In genomic region chr9:137445275-137445807, GRCh38 we compare ENCODE assay signal across 8 cellular contexts. TPM values are rescaled to one million over a fixed set of nuclear protein-coding genes. Genes with fewer than 3 reads are reported as not detected.
A peak's percentile ranks its signal among the peaks of the same experiment; 100 is the strongest.
DNase-seq lines count a peak whose midpoint lies in the region; ATAC-seq and TF ChIP-seq lines count a peak whose summit lies in the region.

No MANE protein-coding gene starts in this region.

- no peaks in the 10 kb centered on the region for H3K9me3 ChIP-seq in mammary epithelial cell (replicated peaks; ENCODE audit: insufficient read depth, low read length)

- no peaks in the 10 kb centered on the region for H3K79me2 ChIP-seq in mammary epithelial cell (ENCODE audit: insufficient read depth, low read length)

- in situ Hi-C loops in mammary epithelial cell (cut with MboI; ENCODE audit: low sequenced_read_pairs in 2 of 2) = loop anchor here in 1 of 2 donors (10.0 kb wide), 1 partner anchor 151 kb away; no protein-coding TSS in a partner anchor

- ATAC-seq in GM18498 (IDR thresholded peaks at IDR 0.05; ENCODE audit: unreplicated experiment) = no peak

- no peak overlapping the region for H3K4me3 ChIP-seq in WI38 (ENCODE audit: low read depth, low read length)
- H3K4me3 ChIP-seq in mammary epithelial cell (replicated peaks in 1 of 3; ENCODE audit: insufficient read depth in 1 of 3, low read depth in 2 of 3, low read length in 3 of 3) = no peak overlapping the region

- no peak overlapping the region for H3K27ac ChIP-seq in mammary epithelial cell (ENCODE audit: insufficient read depth, low read depth, low read length)

- BruUV-seq in mammary epithelial cell (replicated peaks; lab: Mats Ljungman, UMichigan) = no TSS peak

- peak; percentile 83 for DNase-seq in COLO668 (lab: John Stamatoyannopoulos, UW; ENCODE audit: unreplicated experiment)
- peak; percentile 52 for DNase-seq in H4 (ENCODE audit: low spot score)
- peak; percentile 21 for DNase-seq in NCI-H2029 treated with DMSO at 0.1 percent for 48 hours (lab: John Stamatoyannopoulos, UW)
- peak; percentile 81 for DNase-seq in mammary epithelial cell
- peak; percentile 57 for DNase-seq in kidney glomerular epithelial cell (lab: John Stamatoyannopoulos, UW)
- peak; percentile 85 for DNase-seq in stimulated activated CD4-positive, alpha-beta T cell treated with anti-CD3 and anti-CD28 coated beads, Interleukin-2, amount 100 ng/mL, for 48 hours

- WGBS in mammary epithelial cell (ENCODE audit: low coverage, missing lambda C conversion rate) = 20% methylated on average over 4 of the region's 14 CpGs

- H3K9ac ChIP-seq in mammary epithelial cell (ENCODE audit: insufficient read depth, low read length) = no peak overlapping the region

- H4K20me1 ChIP-seq in mammary epithelial cell (ENCODE audit: insufficient read depth, low read length) = no peaks in the 10 kb centered on the region

- dilution Hi-C loops in mammary epithelial cell (cut with HindIII; ENCODE audit: low sequenced_read_pairs) = no loop called here

- no peaks in the 10 kb centered on the region for H3K27me3 ChIP-seq in mammary epithelial cell (ENCODE audit: insufficient read depth, low read length)

- TF ChIP-seq CTCF in WI38 (IDR thresholded peaks at IDR 0.05; ENCODE audit: low read depth, low read length) (peak; percentile 84), mammary epithelial cell (conservative IDR thresholded peaks at IDR 0.05 in 1 of 2, IDR thresholded peaks at IDR 0.05 in 1 of 2; ENCODE audit: extremely low read depth in 1 of 2, insufficient read depth in 1 of 2, low read depth in 1 of 2, low read length in 2 of 2) (peak; percentile 81 to 83)

- H3K4me1 ChIP-seq in mammary epithelial cell (ENCODE audit: insufficient read depth, low read length) = peaks cover 17% of the 10 kb centered on the region

- CTCF ChIA-PET in mammary epithelial cell (lab: Charles Lee; ENCODE audit: low non-redundant PET) = interaction anchor here (0.6 kb wide), 1 partner anchor 23 kb away, joined by 3 read pairs; the partner anchor contains the start of gene EXD3

- H3K4me2 ChIP-seq in mammary epithelial cell (ENCODE audit: insufficient read depth, low read depth, low read length) = no peak overlapping the region

- H3K36me3 ChIP-seq in mammary epithelial cell (ENCODE audit: insufficient read depth, low read length) = no peaks in the 10 kb centered on the region

- H2AFZ ChIP-seq in mammary epithelial cell (ENCODE audit: low read depth, low read length) = no peak overlapping the region

- intact Hi-C loops in mammary epithelial cell (cut with micrococcal nuclease) = loop anchor here (1.0 to 2.0 kb wide), 3 partner anchors 22 to 159 kb away; partner anchors contain the start of genes EXD3 and NOXA1

RNA-seq across cellular contexts. Expression of gene ENTPD8, which starts 4.2 kb away (rescaled TPM):
- 0.08 TPM in 1 of 2 replicates, not detected in the other for total RNA-seq in H4 (2014; rRNA removed; shearing (Covaris generic))
- total RNA-seq in mammary epithelial cell = under 1 TPM in 1 of 2 donors, not detected in 1; 0.83 TPM
- polyA plus RNA-seq in mammary epithelial cell = 0.02 TPM
- polyA minus RNA-seq in mammary epithelial cell = not detected

RNA-seq across cellular contexts. Expression of gene NSMF, which starts 13.8 kb away (rescaled TPM):
- total RNA-seq in H4 (2014; rRNA removed; shearing (Covaris generic)) = 17.1 and 19.1 TPM in 2 replicates
- total RNA-seq in mammary epithelial cell = 10 to 100 TPM; 29.7 to 42.0 TPM
- polyA plus RNA-seq in mammary epithelial cell = 28.2 TPM
- 35.2 TPM for polyA minus RNA-seq in mammary epithelial cell

RNA-seq across cellular contexts. Expression of gene NOXA1, which starts 22.1 kb away (rescaled TPM):
- total RNA-seq in H4 (2014; rRNA removed; shearing (Covaris generic)) = not detected in 2 replicates
- 1 to 10 TPM in 1 of 2 donors, under 1 TPM in 1; 0.82 to 2.0 TPM for total RNA-seq in mammary epithelial cell
- polyA plus RNA-seq in mammary epithelial cell = 0.18 TPM
- not detected for polyA minus RNA-seq in mammary epithelial cell

RNA-seq across cellular contexts. Expression of gene EXD3, which starts 22.4 kb away (rescaled TPM):
- total RNA-seq in H4 (2014; rRNA removed; shearing (Covaris generic)) = 1.4 and 2.8 TPM in 2 replicates
- total RNA-seq in mammary epithelial cell = 10 to 100 TPM in 1 of 2 donors, 1 to 10 TPM in 1; 9.1 to 10.8 TPM
- polyA plus RNA-seq in mammary epithelial cell = 3.2 TPM
- polyA minus RNA-seq in mammary epithelial cell = 0.31 TPM

Comparison
In these comparisons a context has a peak if more than half of its experiments do, and no peak if none do; other contexts are left out.
1. DNase-seq: peak in every context shown above with its lines; median percentile 85 in stimulated activated CD4-positive, alpha-beta T cell treated with anti-CD3 and anti-CD28 coated beads, Interleukin-2, amount 100 ng/mL, for 48 hours; 83 in COLO668; 81 in mammary epithelial cell; 57 in kidney glomerular epithelial cell; 52 in H4; 21 in NCI-H2029 treated with DMSO at 0.1 percent for 48 hours.